In the genomic region with DNA sequence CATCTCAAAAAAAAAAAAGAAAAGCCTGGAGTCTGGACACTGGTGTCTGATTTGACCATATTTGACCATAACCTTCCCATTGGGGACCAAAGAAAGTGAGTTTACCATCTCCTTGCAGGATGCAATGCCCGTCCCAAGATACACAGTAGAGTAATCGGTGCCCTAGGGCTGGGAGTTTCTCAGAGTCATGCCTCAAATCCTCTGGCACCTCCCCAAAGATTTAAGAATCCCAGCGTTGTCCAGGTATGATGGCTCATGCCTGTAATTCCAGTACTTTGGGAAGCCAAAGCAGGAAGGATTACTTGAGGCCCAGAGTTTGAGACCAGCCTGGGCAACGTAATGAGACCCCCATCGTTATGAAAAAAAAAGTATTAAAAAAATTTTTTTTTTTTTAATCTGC, we compare ENCODE assay signal across 26 cellular contexts. TPM values are rescaled to one million over a fixed set of nuclear protein-coding genes. Genes with fewer than 3 reads are reported as not detected.
DNase-seq lines count a peak whose midpoint lies in the region; ATAC-seq and TF ChIP-seq lines count a peak whose summit lies in the region.
"Had no signal": no experiment of that assay in that cellular context is flagged by ENCODE, and none has a peak within 500 bp of the region (broad histone marks: within the 10 kb centered on the region; RNA-seq: fewer than 3 reads in every experiment).

No MANE protein-coding gene starts in this region.

- H3K4me3 ChIP-seq in breast epithelium (no peak overlapping the region), gastroesophageal sphincter (no peak overlapping the region), stomach (no peak overlapping the region)
- H3K4me3 ChIP-seq: thoracic aorta had no signal

- H3K4me3 Mint-ChIP-seq in MCF 10A (ENCODE audit: unreplicated experiment): no peak overlapping the region
- no peak overlapping the region for H3K4me3 Mint-ChIP-seq in CD4-positive, alpha-beta T cell
- H3K4me3 Mint-ChIP-seq: activated CD8-positive, alpha-beta memory T cell treated with anti-CD3 and anti-CD28 coated beads, Interleukin-2, amount 10 ng/mL, durations not matched to agents 7 days and 5 days; CD14-positive monocyte; dendritic cell treated with granulocyte-macrophage colony-stimulating factor and Interleukin-4, amounts not matched to agents 40 ng/mL and 50 ng/mL, for 4 days; memory B cell; T-helper 1 cell treated with Interleukin-12 subunit alpha and Interleukin-12 subunit beta and Interleukin-4 antibody, amounts not matched to agents 30 μg/mL and 1 μg/mL, for 36 hours had no signal

- peaks cover 4% of the 10 kb centered on the region for H3K36me3 Mint-ChIP-seq in MCF 10A (ENCODE audit: insufficient read depth, unreplicated experiment)
- no peaks in the 10 kb centered on the region for H3K36me3 Mint-ChIP-seq in CD4-positive, alpha-beta T cell (ENCODE audit: low read depth)
- H3K36me3 Mint-ChIP-seq: activated CD8-positive, alpha-beta memory T cell treated with anti-CD3 and anti-CD28 coated beads, Interleukin-2, amount 10 ng/mL, durations not matched to agents 7 days and 5 days; memory B cell had no signal

- TF ChIP-seq EP300 in gastroesophageal sphincter (IDR thresholded peaks at IDR 0.05) (no peak), stomach (IDR thresholded peaks at IDR 0.05) (no peak)

- peak overlapping the region; percentile 78 for H3K27ac Mint-ChIP-seq in MCF 10A (ENCODE audit: low read depth, unreplicated experiment)
- H3K27ac Mint-ChIP-seq in CD4-positive, alpha-beta T cell: no peak overlapping the region
- H3K27ac Mint-ChIP-seq: activated CD8-positive, alpha-beta memory T cell treated with anti-CD3 and anti-CD28 coated beads, Interleukin-2, amount 10 ng/mL, durations not matched to agents 7 days and 5 days; CD14-positive monocyte; dendritic cell treated with granulocyte-macrophage colony-stimulating factor and Interleukin-4, amounts not matched to agents 40 ng/mL and 50 ng/mL, for 4 days; memory B cell; T-helper 1 cell treated with Interleukin-12 subunit alpha and Interleukin-12 subunit beta and Interleukin-4 antibody, amounts not matched to agents 30 μg/mL and 1 μg/mL, for 36 hours had no signal

- H3K9me3 ChIP-seq in breast epithelium (no peaks in the 10 kb centered on the region), gastroesophageal sphincter (no peaks in the 10 kb centered on the region), stomach (no peaks in the 10 kb centered on the region)
- no peaks in the 10 kb centered on the region for H3K9me3 ChIP-seq in CD4-positive, alpha-beta T cell (ENCODE audit: control insufficient read depth, low read length)
- H3K9me3 ChIP-seq: SK-N-SH, thoracic aorta had no signal

- DNase-seq in MCF 10A (ENCODE audit: unreplicated experiment): peak; percentile 94
- DNase-seq in breast epithelium (ENCODE audit: low spot score in 2 of 2): no peak
- no peak for DNase-seq in stomach
- DNase-seq in CD4-positive, alpha-beta T cell: no peak
- DNase-seq: activated CD8-positive, alpha-beta memory T cell treated with anti-CD3 and anti-CD28 coated beads, Interleukin-2, amount 10 ng/mL, durations not matched to agents 7 days and 5 days; activated T-cell treated with anti-CD3 and anti-CD28 coated beads, Interleukin-2, amount 50 U/mL, for 48 hours; central memory CD4-positive, alpha-beta T cell; DND-41; hippocampal formation; Kasumi-1; left cardiac atrium; NCI-H146; NCI-H446 treated with DMSO at 0.1 percent for 48 hours; NCI-H774; SK-N-SH; stimulated activated naive CD4-positive, alpha-beta T cell treated with Interleukin-2 at 50 U/mL for 16 hours had no signal

- H3K27me3 Mint-ChIP-seq in MCF 10A (ENCODE audit: insufficient read depth, unreplicated experiment): no peaks in the 10 kb centered on the region
- H3K27me3 Mint-ChIP-seq in CD4-positive, alpha-beta T cell: peaks cover 27% of the 10 kb centered on the region

- TF ChIP-seq CTCF in MCF 10A (IDR thresholded peaks at IDR 0.05; ENCODE audit: unreplicated experiment) (no peak), breast epithelium (IDR thresholded peaks at IDR 0.05) (no peak), gastroesophageal sphincter (IDR thresholded peaks at IDR 0.05) (no peak), stomach (IDR thresholded peaks at IDR 0.05) (no peak)
- TF ChIP-seq CTCF in CD4-positive, alpha-beta T cell (IDR thresholded peaks at IDR 0.05): no peak

- 40 to 82% methylated on average over 1 to 5 of the region's 5 CpGs for WGBS in gastroesophageal sphincter (ENCODE audit: low coverage in 1 of 2), 2 donors
- 42 to 66% (median 54%) methylated on average over 5 of the region's 5 CpGs for whole genome bisulfite sequencing in stomach, 5 donors

- H3K4me1 Mint-ChIP-seq in MCF 10A (ENCODE audit: insufficient read depth, unreplicated experiment): peaks cover 34% of the 10 kb centered on the region
- peaks cover 23% of the 10 kb centered on the region for H3K4me1 Mint-ChIP-seq in CD4-positive, alpha-beta T cell (ENCODE audit: low read depth)

- intact Hi-C loops in MCF 10A (cut with micrococcal nuclease): no loop called here
- intact Hi-C loops in breast epithelium (cut with DNase I; ENCODE audit: low total_unique reads): no loop called here
- intact Hi-C loops in stomach (cut with DNase I; ENCODE audit: low total_unique reads): no loop called here
- intact Hi-C loops in CD4-positive, alpha-beta T cell (cut with DNase I, micrococcal nuclease): no loop called here

- no peaks in the 10 kb centered on the region for H3K36me3 ChIP-seq in breast epithelium
- H3K36me3 ChIP-seq in gastroesophageal sphincter: no peaks in the 10 kb centered on the region
- no peaks in the 10 kb centered on the region for H3K36me3 ChIP-seq in stomach
- H3K36me3 ChIP-seq: thoracic aorta had no signal

- BruUV-seq in MCF 10A (replicated peaks; lab: Mats Ljungman, UMichigan): no TSS peak

- H3K27me3 ChIP-seq in breast epithelium (no peaks in the 10 kb centered on the region), gastroesophageal sphincter (peaks cover 16% of the 10 kb centered on the region), stomach (peaks cover 0 to 31% (median 12%) of the 10 kb centered on the region in 3 donors)
- H3K27me3 ChIP-seq in CD4-positive, alpha-beta T cell (ENCODE audit: control insufficient read depth, insufficient read depth, low read length): peaks cover 20% of the 10 kb centered on the region

- no peaks in the 10 kb centered on the region for H3K9me3 Mint-ChIP-seq in MCF 10A (ENCODE audit: unreplicated experiment)
- no peaks in the 10 kb centered on the region for H3K9me3 Mint-ChIP-seq in CD4-positive, alpha-beta T cell
- H3K9me3 Mint-ChIP-seq: dendritic cell treated with granulocyte-macrophage colony-stimulating factor and Interleukin-4, amounts not matched to agents 40 ng/mL and 50 ng/mL, for 4 days; memory B cell; T-helper 1 cell treated with Interleukin-12 subunit alpha and Interleukin-12 subunit beta and Interleukin-4 antibody, amounts not matched to agents 30 μg/mL and 1 μg/mL, for 36 hours had no signal

- no peak for ATAC-seq in gastroesophageal sphincter
- no peak for ATAC-seq in HG03457 (IDR thresholded peaks at IDR 0.05; ENCODE audit: unreplicated experiment)
- no peak for ATAC-seq in HG03139 (IDR thresholded peaks at IDR 0.05; ENCODE audit: unreplicated experiment)
- no peak for ATAC-seq in CD4-positive, alpha-beta T cell (ENCODE audit: poor library complexity)
- no peak for ATAC-seq in HG02642 (IDR thresholded peaks at IDR 0.05; ENCODE audit: poor library complexity, unreplicated experiment)
- ATAC-seq: activated CD8-positive, alpha-beta memory T cell treated with anti-CD3 and anti-CD28 coated beads, Interleukin-2, amount 10 ng/mL, durations not matched to agents 7 days and 5 days; left cardiac atrium had no signal

- TF ChIP-seq POLR2A in breast epithelium (IDR thresholded peaks at IDR 0.05): no peak
- TF ChIP-seq POLR2A in gastroesophageal sphincter (IDR thresholded peaks at IDR 0.05): no peak
- TF ChIP-seq POLR2A in stomach (IDR thresholded peaks at IDR 0.05): no peak

- POLR2A ChIA-PET in MCF 10A (lab: Yijun Ruan, JAX): interaction anchor here (0.7 to 6.3 kb wide), 9 partner anchors 26 to 964 kb away, joined by 3 to 45 read pairs (median 10); no protein-coding TSS in a partner anchor
- POLR2A ChIA-PET in CD4-positive, alpha-beta T cell (lab: Charles Lee): no interaction called here

- CTCF ChIA-PET in MCF 10A (lab: Yijun Ruan, JAX): interaction anchor here (0.7 to 1.4 kb wide), 2 partner anchors 12 to 14 kb away, joined by 3 to 6 read pairs; no protein-coding TSS in a partner anchor
- CTCF ChIA-PET in CD4-positive, alpha-beta T cell (lab: Charles Lee): no interaction called here

- H3K27ac ChIP-seq in breast epithelium (no peak overlapping the region), gastroesophageal sphincter (peak overlapping the region; percentile 62 to 94 (median 90)), stomach (peak overlapping the region; percentile 75 to 88 (median 85))
- H3K27ac ChIP-seq in CD4-positive, alpha-beta T cell (ENCODE audit: low read depth, low read length): no peak overlapping the region
- H3K27ac ChIP-seq: 22Rv1, thoracic aorta had no signal

- H3K4me1 ChIP-seq in breast epithelium (peaks cover 0 to 10% of the 10 kb centered on the region in 2 donors), gastroesophageal sphincter (peaks cover 3 to 96% (median 36%) of the 10 kb centered on the region in 3 donors), stomach (peaks cover 28 to 79% (median 60%) of the 10 kb centered on the region in 4 donors)

RNA-seq across cellular contexts. Expression of a gene that starts 5.0 kb away (rescaled TPM):
- total RNA-seq in MCF 10A (2022) (22.8 and 30.6 TPM in 2 replicates), breast epithelium (1 to 10 TPM; 1.6 to 1.8 (median 1.6) TPM), gastroesophageal sphincter (10 to 100 TPM; 23.3 to 87.7 (median 47.8) TPM), stomach (10 to 100 TPM in 3 of 5 donors, 1 to 10 TPM in 2; 4.3 to 19.3 (median 13.4) TPM)
- 1 to 10 TPM; 1.1 to 4.9 (median 2.4) TPM for polyA plus RNA-seq in stomach
- total RNA-seq in CD4-positive, alpha-beta T cell: under 1 TPM; 0.34 to 0.41 TPM
- polyA plus RNA-seq: CD14-positive monocyte had no signal

Comparison
In these comparisons a context has a peak if more than half of its experiments do, and no peak if none do; other contexts are left out.
1. H3K27ac ChIP-seq: peak in gastroesophageal sphincter (4 of 4) and stomach (5 of 5); none in breast epithelium (0 of 2) and CD4-positive, alpha-beta T cell (single experiment).